ENCODE assay signal across 20 cellular contexts in the genomic region with DNA sequence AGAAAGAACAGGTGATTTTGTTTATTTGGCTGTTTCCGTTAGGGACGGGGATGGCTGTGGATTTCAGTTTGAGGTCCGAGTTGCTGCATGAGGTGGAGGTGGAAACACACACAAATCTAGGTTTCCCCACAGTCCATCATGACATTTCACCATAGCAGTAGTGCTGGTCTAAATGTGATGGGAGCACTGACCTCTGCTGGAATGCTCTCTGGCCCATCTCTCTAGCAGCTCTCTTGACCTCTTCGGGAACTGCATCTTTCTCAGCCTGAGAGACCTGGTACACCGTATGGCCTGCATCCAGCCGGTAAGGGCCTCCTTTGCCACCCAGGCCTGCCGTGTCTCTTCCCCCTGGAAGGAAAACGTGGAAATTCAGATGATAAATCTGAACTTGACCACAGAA.
DNase-seq lines count a peak whose midpoint lies in the region; ATAC-seq, FAIRE-seq and TF ChIP-seq lines count a peak whose summit lies in the region.
"Had no signal": no experiment of that assay in that cellular context is flagged by ENCODE, and none has a peak within 500 bp of the region (broad histone marks: within the 10 kb centered on the region; RNA-seq: fewer than 3 reads in every experiment).

No MANE protein-coding gene starts in this region.

- H3K9me3 Mint-ChIP-seq in HFFc6, result no peaks in the 10 kb centered on the region
- H3K9me3 Mint-ChIP-seq: activated CD4-positive, alpha-beta memory T cell treated with anti-CD3 and anti-CD28 coated beads for 36 hours; immature natural killer cell had no signal

- BruUV-seq in mammary epithelial cell (replicated peaks; lab: Mats Ljungman, UMichigan), result no TSS peak
- BruUV-seq in HepG2 (replicated peaks; lab: Mats Ljungman, UMichigan), result no TSS peak

- H3K27ac Mint-ChIP-seq in HFFc6, result 0 out of 2 replicates have a peak overlapping the region, but pooled peaks have one; percentile 82
- H3K27ac Mint-ChIP-seq: activated CD4-positive, alpha-beta memory T cell treated with anti-CD3 and anti-CD28 coated beads for 36 hours had no signal

- H3K27me3 Mint-ChIP-seq in HFFc6 (ENCODE audit: insufficient read depth), result peaks cover 4% of the 10 kb centered on the region
- H3K27me3 Mint-ChIP-seq: activated CD4-positive, alpha-beta memory T cell treated with anti-CD3 and anti-CD28 coated beads for 36 hours had no signal

- no peaks in the 10 kb centered on the region for H4K20me1 ChIP-seq in mammary epithelial cell (ENCODE audit: insufficient read depth, low read length)
- H4K20me1 ChIP-seq in HepG2 (ENCODE audit: insufficient read depth, low read length), result no peaks in the 10 kb centered on the region

- H3K36me3 ChIP-seq in mammary epithelial cell (ENCODE audit: insufficient read depth, low read length) (no peaks in the 10 kb centered on the region), HepG2 (replicated peaks in 1 of 2; ENCODE audit: control insufficient read depth in 1 of 2, insufficient read depth in 2 of 2, low read length in 2 of 2) (peaks cover 0 to 8% of the 10 kb centered on the region in 2 experiments; a peak in 4 of 5 replicates)

- H3K4me1 ChIP-seq in mammary epithelial cell (ENCODE audit: insufficient read depth, low read length), result peaks cover 46% of the 10 kb centered on the region
- peaks cover 54% of the 10 kb centered on the region for H3K4me1 ChIP-seq in HepG2 (ENCODE audit: insufficient read depth, low read length)

- H3K27ac ChIP-seq in mammary epithelial cell (ENCODE audit: insufficient read depth, low read depth, low read length) (peak overlapping the region; percentile 93), HepG2 (ENCODE audit: extremely low read length, insufficient read depth, low read length) (no peak overlapping the region), substantia nigra (ENCODE audit: low read depth, low read length, poor library complexity, severe bottlenecking) (peak overlapping the region; percentile 39)
- H3K27ac ChIP-seq: coronary artery had no signal

- H3K9me3 ChIP-seq in mammary epithelial cell (replicated peaks; ENCODE audit: insufficient read depth, low read length), result no peaks in the 10 kb centered on the region
- H3K9me3 ChIP-seq in HepG2 (ENCODE audit: low read length), result no peaks in the 10 kb centered on the region

- TF ChIP-seq EP300 in HepG2 (IDR thresholded peaks at IDR 0.05; ENCODE audit: low read depth in 2 of 2, low read length in 2 of 2), result no peak
- TF ChIP-seq EP300 in HepG2 (CRISPR knock-in tag; IDR thresholded peaks at IDR 0.05; ENCODE audit: borderline replicate concordance), result no peak

- intact Hi-C loops in mammary epithelial cell (cut with micrococcal nuclease) (loop anchor here (5.0 to 10.0 kb wide), 2 partner anchors 36 to 157 kb away; partner anchors contain the start of gene RGCC), HepG2 (cut with micrococcal nuclease; ENCODE audit: unreplicated experiment) (no loop called here)

- H3K4me2 ChIP-seq in mammary epithelial cell (ENCODE audit: insufficient read depth, low read depth, low read length) (no peak overlapping the region), HepG2 (ENCODE audit: low read depth, low read length) (no peak overlapping the region)

- no peak for FAIRE-seq in HepG2 (lab: Jason Lieb, UNC)
- FAIRE-seq: H54, urothelium cell line had no signal

- ATAC-seq in HepG2 (no peak), GM21526 (IDR thresholded peaks at IDR 0.05; ENCODE audit: low FRiP score, unreplicated experiment) (no peak), GM21423 (IDR thresholded peaks at IDR 0.05; ENCODE audit: unreplicated experiment) (no peak)
- ATAC-seq: stimulated activated naive CD8-positive, alpha-beta T cell treated with anti-CD3 and anti-CD28 coated beads, Interleukin-15, Interleukin-2, amounts not matched to agents 100 U/mL and 50 U/mL, for 24 hours had no signal

- in situ Hi-C loops in mammary epithelial cell (cut with MboI; ENCODE audit: low sequenced_read_pairs in 2 of 2), result no loop called here
- in situ Hi-C loops in HepG2 (cut with HindIII; ENCODE audit: extremely low pct_ligation_motif_present, low pct_unique_long_range_greater_than_20kb), result no loop called here

- dilution Hi-C loops in mammary epithelial cell (cut with HindIII; ENCODE audit: low sequenced_read_pairs), result no loop called here

- TF ChIP-seq CTCF in HFFc6 (IDR thresholded peaks at IDR 0.05) (no peak), mammary epithelial cell (conservative IDR thresholded peaks at IDR 0.05 in 1 of 2, IDR thresholded peaks at IDR 0.05 in 1 of 2; ENCODE audit: extremely low read depth in 1 of 2, insufficient read depth in 1 of 2, low read depth in 1 of 2, low read length in 2 of 2) (no peak), HepG2 (CRISPR knock-in tag; IDR thresholded peaks at IDR 0.05) (0 out of 2 replicates have a peak, but pooled peaks have one; percentile 10)

- no peak overlapping the region for H3K4me3 ChIP-seq in mammary epithelial cell (replicated peaks in 1 of 3; ENCODE audit: insufficient read depth in 1 of 3, low read depth in 2 of 3, low read length in 3 of 3)
- no peak overlapping the region for H3K4me3 ChIP-seq in HepG2 (replicated peaks in 1 of 3; ENCODE audit: insufficient read depth in 1 of 3, low read depth in 2 of 3, low read length in 3 of 3)
- H3K4me3 ChIP-seq: coronary artery had no signal

- DNase-seq in HFFc6 (no peak), mammary epithelial cell (no peak), HepG2 (ENCODE audit: low spot score) (no peak), substantia nigra (lab: John Stamatoyannopoulos, UW) (peak in 17 of 49 donors; percentile 3 to 64 (median 23)), RPMI8226 (no peak), NCI-H146 treated with DMSO at 0.1 percent for 48 hours (lab: John Stamatoyannopoulos, UW; ENCODE audit: unreplicated experiment) (no peak)
- DNase-seq: activated CD4-positive, alpha-beta memory T cell treated with anti-CD3 and anti-CD28 coated beads for 36 hours; activated naive CD4-positive, alpha-beta T cell treated with anti-CD3 and anti-CD28 coated beads, Interleukin-2, amount 50 U/mL, for 16 hours; activated T-cell treated with anti-CD3 and anti-CD28 coated beads, Interleukin-2, amount 50 U/mL, for 1 hour; DND-41; immature natural killer cell; NCI-H1930; NK-92 treated with Interleukin-12 subunit alpha and Interleukin-12 subunit beta, amount 100 ng/mL, for 24 hours; stimulated activated naive CD8-positive, alpha-beta T cell treated with anti-CD3 and anti-CD28 coated beads, Interleukin-15, Interleukin-2, amounts not matched to agents 100 U/mL and 50 U/mL, for 24 hours; SW 1271 had no signal

- H3K27me3 ChIP-seq in mammary epithelial cell (ENCODE audit: insufficient read depth, low read length) (no peaks in the 10 kb centered on the region), HepG2 (ENCODE audit: control insufficient read depth in 1 of 2, insufficient read depth in 2 of 2, low read length in 2 of 2) (no peaks in the 10 kb centered on the region; a peak in 1 of 5 replicates)

- peaks cover 64% of the 10 kb centered on the region for H3K4me1 Mint-ChIP-seq in HFFc6 (ENCODE audit: low read depth)
- H3K4me1 Mint-ChIP-seq: immature natural killer cell had no signal

- H2AFZ ChIP-seq in mammary epithelial cell (ENCODE audit: low read depth, low read length), result no peak overlapping the region
- H2AFZ ChIP-seq in HepG2 (ENCODE audit: low read length), result no peak overlapping the region

- POLR2A ChIA-PET in HepG2 (lab: Yijun Ruan, JAX), result interaction anchor here (1.0 kb wide), 1 partner anchor 550 kb away, joined by 3 read pairs; the partner anchor contains the start of gene WBP4

- H3K79me2 ChIP-seq in mammary epithelial cell (ENCODE audit: insufficient read depth, low read length) (no peaks in the 10 kb centered on the region), HepG2 (ENCODE audit: insufficient read depth, low read length) (no peaks in the 10 kb centered on the region)

- H3K4me3 Mint-ChIP-seq in HFFc6, result no peak overlapping the region
- H3K4me3 Mint-ChIP-seq: activated CD4-positive, alpha-beta memory T cell treated with anti-CD3 and anti-CD28 coated beads for 36 hours; immature natural killer cell had no signal

- CTCF ChIA-PET in mammary epithelial cell (lab: Charles Lee; ENCODE audit: low non-redundant PET), result no interaction called here
- CTCF ChIA-PET in HepG2 (lab: Yijun Ruan, JAX; ENCODE audit: low intra/inter-chr PET ratio, low total read pairs), result no interaction called here

- 89% methylated on average over 8 of the region's 8 CpGs for WGBS in mammary epithelial cell (ENCODE audit: low coverage, missing lambda C conversion rate)
- 93% methylated on average over 8 of the region's 8 CpGs for WGBS in HepG2 (ENCODE audit: low lambda C conversion rate)

- H3K9ac ChIP-seq in mammary epithelial cell (ENCODE audit: insufficient read depth, low read length) (no peak overlapping the region), HepG2 (ENCODE audit: insufficient read depth, low read depth, low read length) (no peak overlapping the region)

- TF ChIP-seq RAD21 in HepG2 (CRISPR knock-in tag; IDR thresholded peaks at IDR 0.05), result no peak

- no peak for TF ChIP-seq POLR2A in HepG2 (IDR thresholded peaks at IDR 0.05; ENCODE audit: insufficient read depth in 1 of 2, low read depth in 2 of 2, low read length in 2 of 2)

- peaks cover 17% of the 10 kb centered on the region for H3K36me3 Mint-ChIP-seq in HFFc6 (ENCODE audit: low read depth)

TF ChIP-seq in HepG2, 621 proteins besides CTCF, POLR2A, EP300 and RAD21 (continues in another document):
- TF ChIP-seq, protein P1, sequence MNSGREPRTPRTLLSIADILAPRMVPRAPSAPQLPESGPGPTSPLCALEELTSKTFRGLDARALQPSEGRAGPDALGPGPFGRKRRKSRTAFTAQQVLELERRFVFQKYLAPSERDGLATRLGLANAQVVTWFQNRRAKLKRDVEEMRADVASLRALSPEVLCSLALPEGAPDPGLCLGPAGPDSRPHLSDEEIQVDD (CRISPR knock-in tag; IDR thresholded peaks at IDR 0.05; ENCODE audit: borderline replicate concordance), result no peak
- no peak for TF ChIP-seq BORCS8-MEF2B (CRISPR knock-in tag; IDR thresholded peaks at IDR 0.05)
- no peak for TF ChIP-seq ZC3H4 (CRISPR knock-in tag; IDR thresholded peaks at IDR 0.05; ENCODE audit: borderline replicate concordance)
- no peak for TF ChIP-seq ZNF672 (CRISPR knock-in tag; IDR thresholded peaks at IDR 0.05)
- TF ChIP-seq SMARCC2 (IDR thresholded peaks at IDR 0.05), result no peak
- TF ChIP-seq, protein P2, sequence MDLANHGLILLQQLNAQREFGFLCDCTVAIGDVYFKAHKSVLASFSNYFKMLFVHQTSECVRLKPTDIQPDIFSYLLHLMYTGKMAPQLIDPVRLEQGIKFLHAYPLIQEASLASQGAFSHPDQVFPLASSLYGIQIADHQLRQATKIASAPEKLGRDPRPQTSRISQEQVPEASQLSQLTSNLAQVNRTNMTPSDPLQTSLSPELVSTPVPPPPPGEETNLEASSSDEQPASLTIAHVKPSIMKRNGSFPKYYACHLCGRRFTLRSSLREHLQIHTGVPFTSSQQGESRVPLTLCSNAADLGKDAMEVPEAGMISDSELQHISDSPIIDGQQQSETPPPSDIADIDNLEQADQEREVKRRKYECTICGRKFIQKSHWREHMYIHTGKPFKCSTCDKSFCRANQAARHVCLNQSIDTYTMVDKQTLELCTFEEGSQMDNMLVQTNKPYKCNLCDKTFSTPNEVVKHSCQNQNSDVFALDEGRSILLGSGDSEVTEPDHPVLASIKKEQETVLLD (CRISPR knock-in tag; IDR thresholded peaks at IDR 0.05; ENCODE audit: low read depth), result no peak
- no peak for TF ChIP-seq CENPX (CRISPR knock-in tag; IDR thresholded peaks at IDR 0.05)
- TF ChIP-seq ZNF180 (CRISPR knock-in tag; IDR thresholded peaks at IDR 0.05; ENCODE audit: borderline replicate concordance, low read depth), result no peak
